9 cellular contexts compared by ENCODE assay signal in the genomic region with DNA sequence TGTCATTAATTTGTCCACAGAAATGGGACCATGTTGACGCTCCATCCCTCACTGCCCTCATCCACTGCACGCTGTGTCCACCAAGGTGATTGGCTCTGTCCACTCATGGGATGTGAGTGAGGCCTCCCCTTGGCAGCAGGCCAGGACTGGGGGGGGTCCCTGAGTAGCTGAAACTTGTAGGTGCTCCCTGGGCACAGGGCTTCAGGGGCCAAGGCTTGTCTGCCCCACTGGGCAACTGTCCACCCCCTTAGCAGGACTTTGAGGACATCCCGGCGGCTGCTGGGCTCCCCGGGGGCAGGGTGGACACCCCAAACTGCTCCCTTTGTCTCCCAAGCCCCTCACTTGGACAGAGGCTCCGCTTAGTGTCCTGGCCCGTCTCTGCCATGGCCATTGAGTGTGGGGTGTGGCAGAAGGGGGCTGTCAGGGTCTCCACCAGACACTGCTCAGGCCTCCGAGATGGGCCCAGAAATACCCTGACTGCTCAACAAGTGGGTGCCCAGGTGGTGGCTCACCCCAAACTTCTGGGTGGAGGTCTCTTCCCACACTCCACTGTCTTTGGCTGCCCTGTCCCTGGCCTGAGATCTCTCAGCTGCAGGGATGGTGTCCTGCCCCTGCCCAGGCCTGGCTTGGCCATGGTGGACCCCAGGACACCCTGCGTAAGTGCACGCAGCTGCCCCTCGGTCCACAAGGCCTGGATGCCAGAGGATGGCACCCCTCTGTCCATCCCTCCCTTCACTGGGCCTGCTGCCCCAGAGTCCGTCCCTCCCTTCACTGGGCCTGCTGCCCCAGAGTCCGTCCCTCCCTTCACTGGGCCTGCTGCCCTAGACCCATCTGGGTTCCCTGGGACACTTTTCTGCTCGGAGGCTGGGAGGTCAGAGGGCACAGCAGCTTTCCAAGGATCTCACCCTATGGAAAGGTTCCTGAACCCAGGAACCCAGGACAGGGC. TPM values are rescaled to one million over a fixed set of nuclear protein-coding genes. Genes with fewer than 3 reads are reported as not detected.
DNase-seq lines count a peak whose midpoint lies in the region; ATAC-seq and TF ChIP-seq lines count a peak whose summit lies in the region.
"Had no signal": no experiment of that assay in that cellular context is flagged by ENCODE, and none has a peak within 500 bp of the region (broad histone marks: within the 10 kb centered on the region; RNA-seq: fewer than 3 reads in every experiment).

No MANE protein-coding gene starts in this region.

- H3K36me3 Mint-ChIP-seq in activated CD8-positive, alpha-beta T cell treated with anti-CD3 and anti-CD28 coated beads, Interleukin-2, amount 10 ng/mL, durations not matched to agents 7 days and 5 days (ENCODE audit: low read depth), result peaks cover 2% of the 10 kb centered on the region

- H3K27me3 ChIP-seq in AG04450 (ENCODE audit: control insufficient read depth, insufficient read depth, low read length) (no peaks in the 10 kb centered on the region), right lobe of liver (no peaks in the 10 kb centered on the region)

- TF ChIP-seq CTCF in AG04450 (IDR thresholded peaks at IDR 0.05; ENCODE audit: low read depth, low read length) (no peak), right lobe of liver (IDR thresholded peaks at IDR 0.05) (no peak)

- DNase-seq in AG04450 (ENCODE audit: low read depth, low spot score), result no peak
- no peak for DNase-seq in activated CD8-positive, alpha-beta T cell treated with anti-CD3 and anti-CD28 coated beads, Interleukin-2, amount 10 ng/mL, durations not matched to agents 7 days and 5 days
- peak in 2 of 3 donors; percentile 92 for DNase-seq in right lobe of liver
- no peak for DNase-seq in activated gamma-delta T cell treated with Interleukin-2 at 50 U/mL for 16 hours
- no peak for DNase-seq in RKO (ENCODE audit: low spot score)
- no peak for DNase-seq in NK-92 (lab: John Stamatoyannopoulos, UW; ENCODE audit: unreplicated experiment)
- DNase-seq in activated effector memory CD4-positive, alpha-beta T cell treated with anti-CD3 and anti-CD28 coated beads, Interleukin-2, amount 50 U/mL, for 16 hours, result no peak
- DNase-seq: stimulated activated CD4-positive, alpha-beta T cell treated with anti-CD3 and anti-CD28 coated beads, Interleukin-12 subunit alpha, Interleukin-12 subunit beta, amount 100 ng/mL, for 4 hours had no signal

- H3K9me3 Mint-ChIP-seq in activated CD8-positive, alpha-beta T cell treated with anti-CD3 and anti-CD28 coated beads, Interleukin-2, amount 10 ng/mL, durations not matched to agents 7 days and 5 days (ENCODE audit: insufficient read depth), result no peaks in the 10 kb centered on the region

- POLR2A ChIA-PET in AG04450 (lab: Yijun Ruan, JAX), result interaction anchor here (2.0 kb wide), 1 partner anchor 49 kb away, joined by 6 read pairs; the partner anchor contains the start of gene METTL26
- POLR2A ChIA-PET in activated CD8-positive, alpha-beta T cell treated with anti-CD3 and anti-CD28 coated beads, Interleukin-2, amount 10 ng/mL, durations not matched to agents 7 days and 5 days (lab: Charles Lee), result interaction anchor here (1.2 kb wide), 1 partner anchor 49 kb away, joined by 3 read pairs; the partner anchor contains the start of gene METTL26

- H3K27ac Mint-ChIP-seq in activated CD8-positive, alpha-beta T cell treated with anti-CD3 and anti-CD28 coated beads, Interleukin-2, amount 10 ng/mL, durations not matched to agents 7 days and 5 days, result peak overlapping the region; percentile 84

- peak overlapping the region; percentile 84 for H3K4me3 Mint-ChIP-seq in activated CD8-positive, alpha-beta T cell treated with anti-CD3 and anti-CD28 coated beads, Interleukin-2, amount 10 ng/mL, durations not matched to agents 7 days and 5 days

- H3K4me1 ChIP-seq in right lobe of liver, result peaks cover 0 to 53% (median 16%) of the 10 kb centered on the region in 4 donors

- intact Hi-C loops in right lobe of liver (cut with DNase I), result loop anchor here in 1 of 2 donors (10.0 kb wide), 1 partner anchor 48 kb away; the partner anchor contains the start of genes METTL26 and WFIKKN1

- peaks cover 18% of the 10 kb centered on the region for H3K4me1 Mint-ChIP-seq in activated CD8-positive, alpha-beta T cell treated with anti-CD3 and anti-CD28 coated beads, Interleukin-2, amount 10 ng/mL, durations not matched to agents 7 days and 5 days (ENCODE audit: low read depth)

- no peaks in the 10 kb centered on the region for H3K36me3 ChIP-seq in right lobe of liver

- H3K9me3 ChIP-seq in AG04450 (ENCODE audit: control insufficient read depth, insufficient read depth, low read length) (no peaks in the 10 kb centered on the region; the same call in 1 of the 2 replicates), right lobe of liver (no peaks in the 10 kb centered on the region)

- H3K27ac ChIP-seq in AG04450 (ENCODE audit: low read depth, low read length) (peak overlapping the region; percentile 31), right lobe of liver (peak overlapping the region in 1 of 3 donors; percentile 91)

- TF ChIP-seq POLR2A in GM19193 (IDR thresholded peaks at IDR 0.05; ENCODE audit: extremely low read depth, insufficient read depth, insufficient read length), result peak; percentile 34
- TF ChIP-seq POLR2A in right lobe of liver (IDR thresholded peaks at IDR 0.05), result no peak

- CTCF ChIA-PET in AG04450 (lab: Charles Lee), result interaction anchor here (0.6 kb wide), 1 partner anchor 15 kb away, joined by 4 read pairs; no protein-coding TSS in a partner anchor
- CTCF ChIA-PET in activated CD8-positive, alpha-beta T cell treated with anti-CD3 and anti-CD28 coated beads, Interleukin-2, amount 10 ng/mL, durations not matched to agents 7 days and 5 days (lab: Charles Lee), result no interaction called here

- no peak overlapping the region for H3K4me3 ChIP-seq in AG04450 (ENCODE audit: low read depth, low read length)
- H3K4me3 ChIP-seq in right lobe of liver, result no peak overlapping the region

- H3K27me3 Mint-ChIP-seq in activated CD8-positive, alpha-beta T cell treated with anti-CD3 and anti-CD28 coated beads, Interleukin-2, amount 10 ng/mL, durations not matched to agents 7 days and 5 days (ENCODE audit: low read depth), result no peaks in the 10 kb centered on the region

- 82% methylated on average over 3 of the region's 14 CpGs for WGBS in right lobe of liver (ENCODE audit: insufficient coverage, low coverage, low lambda C conversion rate, missing lambda C conversion rate)

- no peak for ATAC-seq in activated CD8-positive, alpha-beta T cell treated with anti-CD3 and anti-CD28 coated beads, Interleukin-2, amount 10 ng/mL, durations not matched to agents 7 days and 5 days
- ATAC-seq in right lobe of liver, result peak in 3 of 4 donors; percentile 4 to 46 (median 40)

RNA-seq across cellular contexts. Expression of gene RAB40C, which starts 2.9 kb away (rescaled TPM):
- polyA plus RNA-seq in AG04450 (2011; rRNA removed), result 4.2 and 6.1 TPM in 2 replicates
- 3.5 and 3.6 TPM in 2 replicates for polyA minus RNA-seq in AG04450 (2011; rRNA and poly(A)+ RNA removed)
- 10 to 100 TPM; 13.1 to 15.0 TPM for total RNA-seq in activated CD8-positive, alpha-beta T cell treated with anti-CD3 and anti-CD28 coated beads, Interleukin-2, amount 10 ng/mL, durations not matched to agents 7 days and 5 days
- 10 to 100 TPM in 5 of 6 experiments, 1 to 10 TPM in 1; 10.0 to 14.1 (median 12.0) TPM for total RNA-seq in right lobe of liver

RNA-seq across cellular contexts. Expression of gene PIGQ, which starts 17.1 kb away (rescaled TPM):
- polyA plus RNA-seq in AG04450 (2011; rRNA removed), result 12.1 and 17.6 TPM in 2 replicates
- 26.2 and 28.4 TPM in 2 replicates for polyA minus RNA-seq in AG04450 (2011; rRNA and poly(A)+ RNA removed)
- 10 to 100 TPM; 41.2 to 43.0 TPM for total RNA-seq in activated CD8-positive, alpha-beta T cell treated with anti-CD3 and anti-CD28 coated beads, Interleukin-2, amount 10 ng/mL, durations not matched to agents 7 days and 5 days
- total RNA-seq in right lobe of liver, result 10 to 100 TPM; 19.5 to 32.0 (median 27.8) TPM

RNA-seq across cellular contexts. Expression of gene NHLRC4, which starts 20.1 kb away (rescaled TPM):
- polyA plus RNA-seq in AG04450 (2011; rRNA removed), result 0.45 and 0.88 TPM in 2 replicates
- 0.26 and 0.41 TPM in 2 replicates for polyA minus RNA-seq in AG04450 (2011; rRNA and poly(A)+ RNA removed)
- 1 to 10 TPM; 1.6 TPM for total RNA-seq in activated CD8-positive, alpha-beta T cell treated with anti-CD3 and anti-CD28 coated beads, Interleukin-2, amount 10 ng/mL, durations not matched to agents 7 days and 5 days
- total RNA-seq in right lobe of liver, result under 1 TPM in 5 of 6 experiments, not detected in 1; 0.12 to 0.33 (median 0.28) TPM

RNA-seq across cellular contexts. Expression of gene PRR35, which starts 26.7 kb away (rescaled TPM):
- not detected in 2 replicates for polyA plus RNA-seq in AG04450 (2011; rRNA removed)
- not detected in 2 replicates for polyA minus RNA-seq in AG04450 (2011; rRNA and poly(A)+ RNA removed)
- not detected for total RNA-seq in activated CD8-positive, alpha-beta T cell treated with anti-CD3 and anti-CD28 coated beads, Interleukin-2, amount 10 ng/mL, durations not matched to agents 7 days and 5 days
- total RNA-seq in right lobe of liver, result not detected

RNA-seq across cellular contexts. Expression of gene WFIKKN1, which starts 43.9 kb away (rescaled TPM):
- not detected in 2 replicates for polyA plus RNA-seq in AG04450 (2011; rRNA removed)
- polyA minus RNA-seq in AG04450 (2011; rRNA and poly(A)+ RNA removed), result not detected in 2 replicates
- under 1 TPM; 0.47 to 0.68 TPM for total RNA-seq in activated CD8-positive, alpha-beta T cell treated with anti-CD3 and anti-CD28 coated beads, Interleukin-2, amount 10 ng/mL, durations not matched to agents 7 days and 5 days
- total RNA-seq in right lobe of liver, result under 1 TPM; 0.43 to 0.70 (median 0.56) TPM

Comparison
In these comparisons a context has a peak if more than half of its experiments do, and no peak if none do; other contexts are left out.
1. DNase-seq: peak in right lobe of liver (2 of 3); none in AG04450 (single experiment), activated CD8-positive, alpha-beta T cell treated with anti-CD3 and anti-CD28 coated beads, Interleukin-2, amount 10 ng/mL, durations not matched to agents 7 days and 5 days (single experiment), activated gamma-delta T cell treated with Interleukin-2 at 50 U/mL for 16 hours (single experiment), RKO (single experiment), NK-92 (single experiment) and activated effector memory CD4-positive, alpha-beta T cell treated with anti-CD3 and anti-CD28 coated beads, Interleukin-2, amount 50 U/mL, for 16 hours (single experiment).